Comparison of ENCODE assay signal across 14 cellular contexts in genomic region chr9:136850866-136851775, GRCh38. TPM values are rescaled to one million over a fixed set of nuclear protein-coding genes. Genes with fewer than 3 reads are reported as not detected.
DNase-seq lines count a peak whose midpoint lies in the region; ATAC-seq and TF ChIP-seq lines count a peak whose summit lies in the region.
"Had no signal": no experiment of that assay in that cellular context is flagged by ENCODE, and none has a peak within 500 bp of the region (broad histone marks: within the 10 kb centered on the region; RNA-seq: fewer than 3 reads in every experiment).

No MANE protein-coding gene starts in this region.

- H3K27ac ChIP-seq in A673 (ENCODE audit: low read depth, low read length, poor library complexity, severe bottlenecking), result no peak overlapping the region
- no peak overlapping the region for H3K27ac ChIP-seq in CD8-positive, alpha-beta T cell (ENCODE audit: low read depth, low read length)
- H3K27ac ChIP-seq: epithelial cell of prostate had no signal

- TF ChIP-seq CTCF in A673 (conservative IDR thresholded peaks at IDR 0.05; ENCODE audit: low read depth, low read length) (no peak), brain (conservative IDR thresholded peaks at IDR 0.05) (no peak)
- TF ChIP-seq CTCF in CD8-positive, alpha-beta T cell (IDR thresholded peaks at IDR 0.05), result no peak

- intact Hi-C loops in A673 (cut with micrococcal nuclease; ENCODE audit: unreplicated experiment), result no loop called here
- intact Hi-C loops in CD8-positive, alpha-beta T cell (cut with DNase I, micrococcal nuclease), result no loop called here

- peaks cover 9% of the 10 kb centered on the region for H3K27me3 Mint-ChIP-seq in CD8-positive, alpha-beta T cell (ENCODE audit: low read depth)
- H3K27me3 Mint-ChIP-seq in brain, result no peaks in the 10 kb centered on the region
- H3K27me3 Mint-ChIP-seq in natural killer cell treated with Interleukin-12 subunit alpha and Interleukin-12 subunit beta and Interleukin-15 and Interleukin-18, amount 100 ng/mL, for 72 hours, result no peaks in the 10 kb centered on the region

- H3K9me3 Mint-ChIP-seq in CD8-positive, alpha-beta T cell, result no peaks in the 10 kb centered on the region
- no peaks in the 10 kb centered on the region for H3K9me3 Mint-ChIP-seq in brain
- no peaks in the 10 kb centered on the region for H3K9me3 Mint-ChIP-seq in natural killer cell treated with Interleukin-12 subunit alpha and Interleukin-12 subunit beta and Interleukin-15 and Interleukin-18, amount 100 ng/mL, for 72 hours

- no peaks in the 10 kb centered on the region for H3K36me3 Mint-ChIP-seq in CD8-positive, alpha-beta T cell
- no peaks in the 10 kb centered on the region for H3K36me3 Mint-ChIP-seq in brain
- H3K36me3 Mint-ChIP-seq in natural killer cell treated with Interleukin-12 subunit alpha and Interleukin-12 subunit beta and Interleukin-15 and Interleukin-18, amount 100 ng/mL, for 72 hours, result no peaks in the 10 kb centered on the region

- BruUV-seq in A673 (replicated peaks; lab: Mats Ljungman, UMichigan), result no TSS peak

- DNase-seq in A673 (ENCODE audit: low spot score) (no peak), HEK293T (ENCODE audit: extremely low spot score) (no peak), MG63 (no peak), NCI-H1092 (lab: John Stamatoyannopoulos, UW) (no peak)
- DNase-seq in CD8-positive, alpha-beta T cell, result peak in 1 of 7 experiments; percentile 8
- DNase-seq in natural killer cell treated with Interleukin-12 subunit alpha and Interleukin-12 subunit beta and Interleukin-15 and Interleukin-18, amount 100 ng/mL, for 72 hours (ENCODE audit: low spot score), result no peak
- DNase-seq: activated CD4-positive, alpha-beta T cell treated with anti-CD3 and anti-CD28 coated beads for 4 hours; activated effector memory CD4-positive, alpha-beta T cell treated with Interleukin-2 at 50 U/mL for 16 hours; mesendoderm; NCI-H2107; retina had no signal

- peak overlapping the region; percentile 15 for H3K4me3 Mint-ChIP-seq in CD8-positive, alpha-beta T cell
- H3K4me3 Mint-ChIP-seq in brain, result peak overlapping the region; percentile 19 to 96 (median 93)
- H3K4me3 Mint-ChIP-seq in natural killer cell treated with Interleukin-12 subunit alpha and Interleukin-12 subunit beta and Interleukin-15 and Interleukin-18, amount 100 ng/mL, for 72 hours, result peak overlapping the region; percentile 47

- POLR2A ChIA-PET in A673 (lab: Charles Lee; ENCODE audit: low non-redundant PET), result no interaction called here
- POLR2A ChIA-PET in CD8-positive, alpha-beta T cell (lab: Charles Lee), result no interaction called here
- POLR2A ChIA-PET in HEK293T (lab: Yijun Ruan, JAX), result interaction anchor here (1.5 to 1.8 kb wide), 2 partner anchors 15 to 31 kb away, joined by 3 to 6 read pairs; partner anchors contain the start of gene EDF1

- no peaks in the 10 kb centered on the region for H3K27me3 ChIP-seq in A673 (replicated peaks; ENCODE audit: insufficient read depth, low read depth, low read length, poor library complexity)
- H3K27me3 ChIP-seq in CD8-positive, alpha-beta T cell (ENCODE audit: insufficient read depth, low read length), result peaks cover 3% of the 10 kb centered on the region
- no peaks in the 10 kb centered on the region for H3K27me3 ChIP-seq in MG63

- H3K9me3 ChIP-seq in A673 (ENCODE audit: low read depth, low read length, poor library complexity, severe bottlenecking), result no peaks in the 10 kb centered on the region
- H3K9me3 ChIP-seq in CD8-positive, alpha-beta T cell (ENCODE audit: low read length), result no peaks in the 10 kb centered on the region
- H3K9me3 ChIP-seq in MG63, result no peaks in the 10 kb centered on the region

- H3K27ac Mint-ChIP-seq in CD8-positive, alpha-beta T cell, result no peak overlapping the region
- peak overlapping the region in 2 of 5 experiments; percentile 11 to 71 for H3K27ac Mint-ChIP-seq in brain
- H3K27ac Mint-ChIP-seq in natural killer cell treated with Interleukin-12 subunit alpha and Interleukin-12 subunit beta and Interleukin-15 and Interleukin-18, amount 100 ng/mL, for 72 hours, result no peak overlapping the region

- peaks cover 15% of the 10 kb centered on the region for H3K4me1 Mint-ChIP-seq in CD8-positive, alpha-beta T cell (ENCODE audit: low read depth)
- peaks cover 5% of the 10 kb centered on the region for H3K4me1 Mint-ChIP-seq in brain
- H3K4me1 Mint-ChIP-seq in natural killer cell treated with Interleukin-12 subunit alpha and Interleukin-12 subunit beta and Interleukin-15 and Interleukin-18, amount 100 ng/mL, for 72 hours (ENCODE audit: low read depth in 2 of 2), result peaks cover 8 to 14% of the 10 kb centered on the region in 2 donors

- peaks cover 9% of the 10 kb centered on the region for H3K4me1 ChIP-seq in A673 (ENCODE audit: insufficient read depth, low read length, poor library complexity, severe bottlenecking)
- H3K4me1 ChIP-seq in CD8-positive, alpha-beta T cell (ENCODE audit: insufficient read depth, low read length), result peaks cover 29% of the 10 kb centered on the region

- ATAC-seq in CD8-positive, alpha-beta T cell, result no peak
- no peak for ATAC-seq in natural killer cell treated with Interleukin-12 subunit alpha and Interleukin-12 subunit beta and Interleukin-15 and Interleukin-18, amount 100 ng/mL, for 72 hours
- ATAC-seq in HG02763 (IDR thresholded peaks at IDR 0.05; ENCODE audit: unreplicated experiment), result no peak

- H3K4me3 ChIP-seq in A673 (ENCODE audit: low read depth, low read length, poor library complexity, severe bottlenecking) (peak overlapping the region; percentile 78), MG63 (no peak overlapping the region)
- no peak overlapping the region for H3K4me3 ChIP-seq in CD8-positive, alpha-beta T cell (ENCODE audit: low read depth, low read length)

- CTCF ChIA-PET in A673 (lab: Charles Lee), result no interaction called here
- CTCF ChIA-PET in CD8-positive, alpha-beta T cell (lab: Charles Lee), result interaction anchor here (1.5 kb wide), 1 partner anchor 184 kb away, joined by 4 read pairs; no protein-coding TSS in a partner anchor
- CTCF ChIA-PET in HEK293T (lab: Yijun Ruan, JAX), result no interaction called here

- H3K36me3 ChIP-seq in A673 (ENCODE audit: insufficient read depth, low read length, poor library complexity, severe bottlenecking), result no peaks in the 10 kb centered on the region
- H3K36me3 ChIP-seq in CD8-positive, alpha-beta T cell (ENCODE audit: insufficient read depth, low read length), result no peaks in the 10 kb centered on the region
- H3K36me3 ChIP-seq in MG63, result peaks cover 13% of the 10 kb centered on the region

TF ChIP-seq in HEK293T, 16 proteins besides CTCF, POLR2A, EP300 and RAD21:
- TF ChIP-seq SP1 (IDR thresholded peaks at IDR 0.05) (no peak), FOXK2 (IDR thresholded peaks at IDR 0.05) (no peak), LEF1 (IDR thresholded peaks at IDR 0.05; ENCODE audit: borderline replicate concordance) (no peak), ZNF384 (IDR thresholded peaks at IDR 0.05) (no peak), TARDBP (IDR thresholded peaks at IDR 0.05) (no peak), CTBP1 (IDR thresholded peaks at IDR 0.05; ENCODE audit: borderline replicate concordance) (no peak), ELF4 (IDR thresholded peaks at IDR 0.05) (no peak), FOXM1 (IDR thresholded peaks at IDR 0.05; ENCODE audit: borderline replicate concordance) (no peak), L3MBTL2 (conservative IDR thresholded peaks at IDR 0.05) (no peak)

RNA-seq across cellular contexts. Expression of gene MAMDC4, which starts 1.0 kb away (rescaled TPM):
- total RNA-seq in A673 (2021), result 7.9 and 10.1 TPM in 2 replicates
- 1 to 10 TPM; 2.4 to 3.4 TPM for total RNA-seq in CD8-positive, alpha-beta T cell
- 0.93 TPM for polyA plus RNA-seq in brain (ENCODE audit: insufficient read depth, low read depth, low replicate concordance)
- total RNA-seq in natural killer cell treated with Interleukin-12 subunit alpha and Interleukin-12 subunit beta and Interleukin-15 and Interleukin-18, amount 100 ng/mL, for 72 hours, result 10 to 100 TPM; 16.0 to 17.2 TPM
- 0.44 and 0.63 TPM in 2 replicates for total RNA-seq in MG63 (2014; rRNA removed; shearing (Covaris generic); ENCODE audit: low replicate concordance)

RNA-seq across cellular contexts. Expression of gene PHPT1, which starts 1.9 kb away (rescaled TPM):
- total RNA-seq in A673 (2021), result 94.7 and 109 TPM in 2 replicates
- total RNA-seq in CD8-positive, alpha-beta T cell, result 10 to 100 TPM; 15.7 to 17.1 TPM
- 259 TPM for polyA plus RNA-seq in brain (ENCODE audit: insufficient read depth, low read depth, low replicate concordance)
- total RNA-seq in natural killer cell treated with Interleukin-12 subunit alpha and Interleukin-12 subunit beta and Interleukin-15 and Interleukin-18, amount 100 ng/mL, for 72 hours, result 100 to 1,000 TPM in 1 of 2 donors, 10 to 100 TPM in 1; 71.5 to 108 TPM
- 47.1 and 74.1 TPM in 2 replicates for total RNA-seq in MG63 (2014; rRNA removed; shearing (Covaris generic); ENCODE audit: low replicate concordance)

RNA-seq across cellular contexts. Expression of gene AJM1, which starts 8.8 kb away (rescaled TPM):
- 1.8 and 2.0 TPM in 2 replicates for total RNA-seq in A673 (2021)
- 1 to 10 TPM; 1.7 to 2.1 TPM for total RNA-seq in CD8-positive, alpha-beta T cell
- 10.5 TPM for polyA plus RNA-seq in brain (ENCODE audit: insufficient read depth, low read depth, low replicate concordance)
- total RNA-seq in natural killer cell treated with Interleukin-12 subunit alpha and Interleukin-12 subunit beta and Interleukin-15 and Interleukin-18, amount 100 ng/mL, for 72 hours, result 10 to 100 TPM in 1 of 2 donors, 1 to 10 TPM in 1; 7.8 to 11.2 TPM
- total RNA-seq in MG63 (2014; rRNA removed; shearing (Covaris generic); ENCODE audit: low replicate concordance), result 0.82 TPM in 1 of 2 replicates, not detected in the other

RNA-seq across cellular contexts. Expression of gene EDF1, which starts 15.0 kb away (rescaled TPM):
- 321 and 330 TPM in 2 replicates for total RNA-seq in A673 (2021)
- total RNA-seq in CD8-positive, alpha-beta T cell, result 100 to 1,000 TPM; 198 to 200 TPM
- polyA plus RNA-seq in brain (ENCODE audit: insufficient read depth, low read depth, low replicate concordance), result 974 TPM
- total RNA-seq in natural killer cell treated with Interleukin-12 subunit alpha and Interleukin-12 subunit beta and Interleukin-15 and Interleukin-18, amount 100 ng/mL, for 72 hours, result 100 to 1,000 TPM; 299 to 453 TPM
- 402 and 494 TPM in 2 replicates for total RNA-seq in MG63 (2014; rRNA removed; shearing (Covaris generic); ENCODE audit: low replicate concordance)

RNA-seq across cellular contexts. Expression of gene TRAF2, which starts 35.2 kb away (rescaled TPM):
- 29.2 and 33.2 TPM in 2 replicates for total RNA-seq in A673 (2021)
- total RNA-seq in CD8-positive, alpha-beta T cell, result 10 to 100 TPM in 1 of 2 experiments, 1 to 10 TPM in 1; 7.1 to 11.8 TPM
- 36.2 TPM for polyA plus RNA-seq in brain (ENCODE audit: insufficient read depth, low read depth, low replicate concordance)
- total RNA-seq in natural killer cell treated with Interleukin-12 subunit alpha and Interleukin-12 subunit beta and Interleukin-15 and Interleukin-18, amount 100 ng/mL, for 72 hours, result 100 to 1,000 TPM in 1 of 2 donors, 10 to 100 TPM in 1; 55.7 to 107 TPM
- 27.6 and 46.5 TPM in 2 replicates for total RNA-seq in MG63 (2014; rRNA removed; shearing (Covaris generic); ENCODE audit: low replicate concordance)

Comparison
In these comparisons a context has a peak if more than half of its experiments do, and no peak if none do; other contexts are left out.
1. H3K4me3 Mint-ChIP-seq: peak in every context shown above with its lines; median percentile 93 in brain; 47 in natural killer cell treated with Interleukin-12 subunit alpha and Interleukin-12 subunit beta and Interleukin-15 and Interleukin-18, amount 100 ng/mL, for 72 hours; 15 in CD8-positive, alpha-beta T cell.